ENCODE assay signal across 9 cellular contexts in the genomic region with DNA sequence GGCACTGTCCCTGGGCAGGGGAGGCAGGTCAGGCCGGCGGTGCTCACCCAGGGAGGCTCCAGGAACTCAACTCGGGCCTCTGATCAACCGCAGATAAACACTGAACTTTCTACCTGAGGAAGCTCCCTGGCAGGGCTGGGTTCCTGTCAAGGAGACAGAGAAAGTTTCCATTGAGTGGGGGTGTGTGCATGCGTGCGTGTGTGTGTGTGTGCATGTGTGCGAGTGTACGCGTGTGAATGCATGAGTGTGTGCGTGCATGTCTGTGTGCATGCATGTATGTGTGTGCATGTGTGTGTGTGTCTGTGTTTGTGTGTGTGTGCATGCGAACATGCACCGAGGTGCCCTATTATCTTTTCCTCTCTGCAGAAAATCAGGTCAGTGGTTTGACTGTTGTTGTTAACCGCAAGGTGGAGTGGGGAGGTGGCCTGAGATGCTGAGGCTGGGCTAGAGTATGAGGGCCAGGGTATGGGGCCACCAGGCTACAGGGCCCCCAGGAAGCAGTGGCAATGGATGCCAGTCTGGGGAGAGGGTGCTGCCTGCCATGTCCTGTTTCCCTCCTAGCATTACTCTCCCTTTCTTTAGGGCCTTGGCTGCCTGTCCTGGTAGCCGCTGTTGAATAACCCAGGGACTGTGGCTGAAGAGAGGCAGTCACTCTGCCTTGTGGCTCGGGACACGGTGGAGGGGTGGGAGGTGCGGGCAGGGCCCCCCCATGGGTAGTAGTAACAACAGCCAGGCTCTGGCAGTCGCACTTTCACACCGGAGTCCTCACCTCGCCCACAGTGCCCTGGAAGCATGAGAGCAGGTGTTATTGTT. TPM values are rescaled to one million over a fixed set of nuclear protein-coding genes. Genes with fewer than 3 reads are reported as not detected.
DNase-seq lines count a peak whose midpoint lies in the region; ATAC-seq, FAIRE-seq and TF ChIP-seq lines count a peak whose summit lies in the region.
"Had no signal": no experiment of that assay in that cellular context is flagged by ENCODE, and none has a peak within 500 bp of the region (broad histone marks: within the 10 kb centered on the region; RNA-seq: fewer than 3 reads in every experiment).

No MANE protein-coding gene starts in this region.

- WGBS in H9 (ENCODE audit: extremely low coverage, insufficient read length, low lambda C conversion rate): no CpG with 5 or more reads among the region's 20 CpGs

- no peak overlapping the region; a peak in 1 of 7 replicates for H3K27ac Mint-ChIP-seq in H9

- no peak overlapping the region for H3K23ac ChIP-seq in H9 (ENCODE audit: insufficient read length, low read depth, low read length)

- no peak overlapping the region for H2BK120ac ChIP-seq in H9 (ENCODE audit: low read depth, low read length, poor library complexity, severe bottlenecking)

- no peak overlapping the region for H2AK5ac ChIP-seq in H9 (ENCODE audit: insufficient read length, low read length)

- H3K9me3 Mint-ChIP-seq in H9: no peaks in the 10 kb centered on the region; a peak in 1 of 5 replicates

- no peak overlapping the region for H2BK12ac ChIP-seq in H9 (ENCODE audit: insufficient read length, low read depth, low read length)

- no peak for FAIRE-seq in RCC 7860 (lab: Jason Lieb, UNC)

- H3K4ac ChIP-seq in H9 (ENCODE audit: low read depth, low read length): no peak overlapping the region

- no peaks in the 10 kb centered on the region for H3K36me3 Mint-ChIP-seq in H9 (ENCODE audit: insufficient read depth in 1 of 3, low read depth in 3 of 3)

- no peak overlapping the region for H2BK5ac ChIP-seq in H9 (ENCODE audit: insufficient read length, low read length)

- H3K4me2 ChIP-seq in H9 (ENCODE audit: insufficient read depth, insufficient read length, low read length): no peak overlapping the region

- H3K9me3 ChIP-seq in lower lobe of right lung (no peaks in the 10 kb centered on the region), H9 (ENCODE audit: control insufficient read depth, low read depth, low read length) (no peaks in the 10 kb centered on the region)

- ATAC-seq in lower lobe of right lung: no peak

- no peaks in the 10 kb centered on the region for H3K23me2 ChIP-seq in H9 (ENCODE audit: insufficient read length, low read depth, low read length, poor library complexity, severe bottlenecking)

- intact Hi-C loops in lower lobe of right lung (cut with DNase I): no loop called here

- no peak overlapping the region for H3K56ac ChIP-seq in H9 (ENCODE audit: insufficient read length, low read depth, low read length)

- no peaks in the 10 kb centered on the region for H3K36me3 ChIP-seq in lower lobe of right lung

- H3K14ac ChIP-seq in H9 (ENCODE audit: insufficient read depth, low read length): no peak overlapping the region; the same call in 1 of the 2 replicates

- peak; percentile 66 for DNase-seq in SW480 (ENCODE audit: low spot score)
- peak; percentile 29 to 52 (median 48) for DNase-seq in activated naive CD4-positive, alpha-beta T cell (lab: John Stamatoyannopoulos, UW)
- no peak for DNase-seq in lower lobe of right lung
- peak; percentile 81 for DNase-seq in stimulated activated naive CD4-positive, alpha-beta T cell treated with Interleukin-2 at 50 U/mL for 16 hours (lab: John Stamatoyannopoulos, UW)
- no peak for DNase-seq in H9
- DNase-seq in mucosa of gallbladder (ENCODE audit: low spot score): no peak
- no peak for DNase-seq in RCC 7860 (ENCODE audit: low spot score)
- DNase-seq in SIG-M5 treated with dmso at 0.1 percent for 504 hours (lab: John Stamatoyannopoulos, UW; ENCODE audit: unreplicated experiment): no peak
- DNase-seq: NCI-H1105 treated with DMSO at 0.1 percent for 48 hours had no signal

- H4K5ac ChIP-seq in H9 (ENCODE audit: insufficient read length, low read depth, low read length): no peak overlapping the region

- no peak overlapping the region for H3K4me3 ChIP-seq in lower lobe of right lung

- peaks cover 14 to 28% of the 10 kb centered on the region in 2 experiments for H3K4me1 Mint-ChIP-seq in H9

- no peak overlapping the region for H2AFZ ChIP-seq in H9 (ENCODE audit: low read length)

- H4K91ac ChIP-seq in H9 (ENCODE audit: insufficient read length, low read depth, low read length): no peak overlapping the region

- no peak overlapping the region for H2BK20ac ChIP-seq in H9 (ENCODE audit: low read depth, low read length, poor library complexity, severe bottlenecking)

- peaks cover 77% of the 10 kb centered on the region for H3K4me1 ChIP-seq in lower lobe of right lung
- H3K4me1 ChIP-seq in H9 (ENCODE audit: insufficient read depth, low read length): no peaks in the 10 kb centered on the region; the same call in 1 of the 2 replicates

- peaks cover 3% of the 10 kb centered on the region; the same call in 1 of the 2 replicates for H3K27me3 Mint-ChIP-seq in H9 (ENCODE audit: low read depth)

- no peak overlapping the region for H3T11ph ChIP-seq in H9 (ENCODE audit: low read length)

- no peaks in the 10 kb centered on the region for H3K27me3 ChIP-seq in lower lobe of right lung (ENCODE audit: low read depth)
- no peaks in the 10 kb centered on the region for H3K27me3 ChIP-seq in H9 (ENCODE audit: insufficient read depth, low read length)

- no peak overlapping the region for H3K18ac ChIP-seq in H9 (ENCODE audit: insufficient read length, low read depth, low read length)

- H3K4me3 Mint-ChIP-seq in H9: peak overlapping the region in 1 of 2 experiments; percentile 34; a peak in 1 of 5 replicates

- H2BK15ac ChIP-seq in H9 (ENCODE audit: low read depth, low read length): no peak overlapping the region

- H4K8ac ChIP-seq in H9 (replicated peaks; ENCODE audit: insufficient read length, low read depth, low read length): no peak overlapping the region

- H3K79me1 ChIP-seq in H9 (ENCODE audit: insufficient read depth, low read depth, low read length, poor library complexity, severe bottlenecking): no peaks in the 10 kb centered on the region

- no peaks in the 10 kb centered on the region for H4K20me1 ChIP-seq in H9 (ENCODE audit: control insufficient read depth, insufficient read depth, insufficient read length)

- TF ChIP-seq CTCF in lower lobe of right lung (IDR thresholded peaks at IDR 0.05): no peak
- TF ChIP-seq CTCF in H9 (conservative IDR thresholded peaks at IDR 0.05): no peak

- H3K9ac ChIP-seq in H9 (ENCODE audit: extremely low read depth, insufficient read length, low read length): no peak overlapping the region

- H3K27ac ChIP-seq in lower lobe of right lung (peak overlapping the region; percentile 87), H9 (ENCODE audit: insufficient read length, low read depth, low read length) (no peak overlapping the region)

- H3K79me2 ChIP-seq in H9 (ENCODE audit: insufficient read depth, low read length): no peaks in the 10 kb centered on the region

RNA-seq across cellular contexts. Expression of gene CCR7, which starts 24.0 kb away (rescaled TPM):
- total RNA-seq in lower lobe of right lung (2.2 TPM), H9 (2021) (0.31 TPM in 1 of 2 replicates, not detected in the other), mucosa of gallbladder (1.3 TPM)

RNA-seq across cellular contexts. Expression of gene TNS4, which starts 39.8 kb away (rescaled TPM):
- 0.68 TPM for total RNA-seq in lower lobe of right lung
- total RNA-seq in H9 (2021): 0.55 and 0.59 TPM in 2 replicates
- total RNA-seq in mucosa of gallbladder: 0.23 TPM

Comparison
In these comparisons a context has a peak if more than half of its experiments do, and no peak if none do; other contexts are left out.
1. DNase-seq: peak in SW480 (single experiment), activated naive CD4-positive, alpha-beta T cell (4 of 4) and stimulated activated naive CD4-positive, alpha-beta T cell treated with Interleukin-2 at 50 U/mL for 16 hours (single experiment); none in lower lobe of right lung (single experiment), H9 (single experiment), mucosa of gallbladder (single experiment), RCC 7860 (single experiment) and SIG-M5 treated with dmso at 0.1 percent for 504 hours (single experiment).